22 cellular contexts compared by ENCODE assay signal in genomic region chr13:64527561-64527960, GRCh38.
A peak's percentile ranks its signal among the peaks of the same experiment; 100 is the strongest.
DNase-seq lines count a peak whose midpoint lies in the region; ATAC-seq, FAIRE-seq and TF ChIP-seq lines count a peak whose summit lies in the region.
"Had no signal": no experiment of that assay in that cellular context is flagged by ENCODE, and none has a peak within 500 bp of the region (broad histone marks: within the 10 kb centered on the region; RNA-seq: fewer than 3 reads in every experiment).

No MANE protein-coding gene starts in this region.

- H3K27me3 ChIP-seq in SU-DHL-6 (ENCODE audit: low read length): no peaks in the 10 kb centered on the region
- H3K27me3 ChIP-seq in bronchial epithelial cell (ENCODE audit: control insufficient read depth, insufficient read depth, low read length): no peaks in the 10 kb centered on the region
- H3K27me3 ChIP-seq in foreskin keratinocyte: no peaks in the 10 kb centered on the region
- H3K27me3 ChIP-seq in vagina: no peaks in the 10 kb centered on the region
- H3K27me3 ChIP-seq: BE2C had no signal

- DNase-seq in HPDE6-E6E7 (ENCODE audit: extremely low spot score) (peak; percentile 13), bronchial epithelial cell (ENCODE audit: low read depth) (peak; percentile 63), foreskin keratinocyte (peak; percentile 28 to 67), GM12891 (ENCODE audit: insufficient read length, low spot score) (no peak), vagina (ENCODE audit: extremely low spot score in 2 of 2) (no peak), GM10266 (ENCODE audit: extremely low spot score) (no peak)
- DNase-seq: ACHN; BE2C; C1 segment of cervical spinal cord; CD4-positive, CD25-positive, alpha-beta regulatory T cell; CD8-positive, alpha-beta memory T cell; COR-L47; DMS 273 treated with DMSO at 0.1 percent for 48 hours; DMS53; DND-41; EL; KBM-7 had no signal

- peak overlapping the region; percentile 85 for H2AFZ ChIP-seq in SU-DHL-6 (ENCODE audit: low read depth, low read length, severe bottlenecking)

- no peak overlapping the region for H3K4me3 ChIP-seq in SU-DHL-6 (ENCODE audit: insufficient read depth, low read length, poor library complexity, severe bottlenecking)
- H3K4me3 ChIP-seq in bronchial epithelial cell (ENCODE audit: low read depth, low read length): no peak overlapping the region
- H3K4me3 ChIP-seq in vagina: no peak overlapping the region
- H3K4me3 ChIP-seq: HAP-1 had no signal

- TF ChIP-seq POLR2A in GM12891 (IDR thresholded peaks at IDR 0.05; ENCODE audit: low read depth, low read length) (no peak), vagina (IDR thresholded peaks at IDR 0.05) (no peak)

- H3K9me3 ChIP-seq in SU-DHL-6 (ENCODE audit: insufficient read depth, low read length) (peaks cover 14% of the 10 kb centered on the region; the same call in 1 of the 2 replicates), vagina (no peaks in the 10 kb centered on the region)
- H3K9me3 ChIP-seq: BE2C, HAP-1 had no signal

- no peak overlapping the region for H3K4me2 ChIP-seq in SU-DHL-6 (ENCODE audit: low read depth, low read length, poor library complexity, severe bottlenecking)

- peaks cover 2% of the 10 kb centered on the region; the same call in 1 of the 2 replicates for H3K36me3 ChIP-seq in SU-DHL-6 (ENCODE audit: low read length)
- no peaks in the 10 kb centered on the region for H3K36me3 ChIP-seq in bronchial epithelial cell (ENCODE audit: control insufficient read depth, insufficient read depth, low read length)
- no peaks in the 10 kb centered on the region for H3K36me3 ChIP-seq in vagina
- H3K36me3 ChIP-seq: BE2C, HAP-1 had no signal

- H3K27ac ChIP-seq in SU-DHL-6 (ENCODE audit: low read depth, low read length): no peak overlapping the region
- H3K27ac ChIP-seq in foreskin keratinocyte: no peak overlapping the region
- no peak overlapping the region for H3K27ac ChIP-seq in vagina

- H3K4me1 ChIP-seq in foreskin keratinocyte (no peaks in the 10 kb centered on the region), vagina (no peaks in the 10 kb centered on the region)
- H3K4me1 ChIP-seq: BE2C had no signal

- ATAC-seq in foreskin keratinocyte: peak; percentile 28
- no peak for ATAC-seq in HG03139 (IDR thresholded peaks at IDR 0.05; ENCODE audit: unreplicated experiment)

- no peak for TF ChIP-seq CTCF in SU-DHL-6 (IDR thresholded peaks at IDR 0.05; ENCODE audit: insufficient read depth, low read length, poor library complexity, severe bottlenecking)
- no peak for TF ChIP-seq CTCF in bronchial epithelial cell (IDR thresholded peaks at IDR 0.05; ENCODE audit: insufficient read depth, low read length, severe bottlenecking)
- no peak for TF ChIP-seq CTCF in foreskin keratinocyte (conservative IDR thresholded peaks at IDR 0.05)
- no peak for TF ChIP-seq CTCF in vagina (IDR thresholded peaks at IDR 0.05)
- TF ChIP-seq CTCF in GM10266 (IDR thresholded peaks at IDR 0.05; ENCODE audit: control insufficient read depth, insufficient read depth, low read depth, missing control alignments): no peak

- H3K9ac ChIP-seq in SU-DHL-6 (ENCODE audit: low read length): no peak overlapping the region

- FAIRE-seq in bronchial epithelial cell (lab: Jason Lieb, UNC): no peak
- FAIRE-seq in GM12891 (lab: Jason Lieb, UNC): no peak
- FAIRE-seq: GM12892, GM18507 had no signal

- H4K20me1 ChIP-seq in SU-DHL-6 (ENCODE audit: low read depth, low read length): no peaks in the 10 kb centered on the region

- no peaks in the 10 kb centered on the region for H3K9me2 ChIP-seq in SU-DHL-6 (replicated peaks; ENCODE audit: insufficient read depth, low read length)

- no peaks in the 10 kb centered on the region for H3K79me2 ChIP-seq in SU-DHL-6 (ENCODE audit: insufficient read depth, low read length)

- intact Hi-C loops in vagina (cut with DNase I): no loop called here

- no peaks in the 10 kb centered on the region for H3F3A ChIP-seq in SU-DHL-6 (ENCODE audit: insufficient read depth)

TF ChIP-seq in GM12891, 5 proteins besides CTCF, POLR2A, EP300 and RAD21:
- TF ChIP-seq POU2F2 (IDR thresholded peaks at IDR 0.05; ENCODE audit: low read depth, low read length): no peak
- no peak for TF ChIP-seq PAX5 (IDR thresholded peaks at IDR 0.05; ENCODE audit: insufficient read depth, low read length, severe bottlenecking)
- no peak for TF ChIP-seq SPI1 (IDR thresholded peaks at IDR 0.05; ENCODE audit: low read depth, low read length)
- no peak for TF ChIP-seq TAF1 (IDR thresholded peaks at IDR 0.05; ENCODE audit: low read depth, low read length)
- TF ChIP-seq POLR2AphosphoS5 (IDR thresholded peaks at IDR 0.05; ENCODE audit: low read depth, low read length): no peak

Comparison
In these comparisons a context has a peak if more than half of its experiments do, and no peak if none do; other contexts are left out.
1. DNase-seq: peak in HPDE6-E6E7 (single experiment), bronchial epithelial cell (single experiment) and foreskin keratinocyte (2 of 2); none in GM12891 (single experiment), vagina (0 of 2) and GM10266 (single experiment).